In the genomic region with DNA sequence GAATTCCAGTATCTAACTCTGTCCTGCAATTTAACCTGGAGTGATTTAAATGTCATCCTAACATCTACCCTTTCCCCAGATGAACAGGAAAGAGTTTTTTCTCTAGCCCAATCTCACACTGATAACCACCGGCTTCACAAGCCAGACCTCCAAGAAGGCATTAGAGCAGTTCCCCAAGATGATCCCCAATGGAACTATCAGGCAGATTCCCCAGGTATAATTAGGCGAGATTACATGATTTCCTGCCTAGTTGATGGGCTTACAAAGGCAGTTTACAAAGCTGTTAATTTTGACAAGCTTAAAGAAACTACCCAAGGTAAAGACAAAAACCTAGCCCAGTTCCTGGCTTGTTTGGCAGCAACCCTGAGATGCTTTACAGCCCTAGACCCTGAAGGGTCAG, we compare ENCODE assay signal across 35 cellular contexts. TPM values are rescaled to one million over a fixed set of nuclear protein-coding genes. Genes with fewer than 3 reads are reported as not detected.
"Had no signal": no experiment of that assay in that cellular context is flagged by ENCODE, and none has a peak within 500 bp of the region (broad histone marks: within the 10 kb centered on the region; RNA-seq: fewer than 3 reads in every experiment).

No MANE protein-coding gene starts in this region.

- DNase-seq: activated CD4-positive, alpha-beta T cell treated with anti-CD3 and anti-CD28 coated beads for 36 hours; activated CD4-positive, CD25-positive, alpha-beta regulatory T cell; activated effector memory CD4-positive, alpha-beta T cell treated with anti-CD3 and anti-CD28 coated beads, Interleukin-2, amount 50 U/mL, for 16 hours; activated naive CD4-positive, alpha-beta T cell treated with anti-CD3 and anti-CD28 coated beads for 36 hours; activated naive CD8-positive, alpha-beta T cell treated with anti-CD3 and anti-CD28 coated beads for 36 hours; activated T-cell treated with anti-CD3 and anti-CD28 coated beads, Interleukin-2, amount 50 U/mL, for 1 hour; adrenal gland; aorta; body of pancreas; dorsolateral prefrontal cortex; effector memory CD4-positive, alpha-beta T cell; erythroblast; gastrocnemius medialis; glutamatergic neuron; left lung; lower lobe of right lung; mesenchymal stem cell; mucosa of descending colon; pancreas; psoas muscle; sigmoid colon; small intestine; stimulated activated CD4-positive, alpha-beta T cell treated with anti-CD3 and anti-CD28 coated beads, Interleukin-1b, Interleukin-23, amount 100 ng/mL, for 48 hours; stimulated activated CD4-positive, alpha-beta T cell treated with anti-CD3 and anti-CD28 coated beads, Interleukin-4, amount 100 ng/mL, for 4 hours; stimulated activated CD8-positive, alpha-beta memory T cell treated with anti-CD3 and anti-CD28 coated beads, Interleukin-4, amount 100 ng/mL, for 48 hours; stimulated activated naive B cell treated with anti-CD40 and anti-IgM and Interleukin-4, amounts not matched to agents 10 μg/mL and 1 μg/mL and 100 μg/mL, for 72 hours; stomach; T-helper 1 cell; tibial artery had no signal

- H3K9me3 ChIP-seq: body of pancreas, gastrocnemius medialis, pancreas had no signal

- FAIRE-seq: islet of Langerhans, pancreas, small intestine had no signal

- H3K4me3 ChIP-seq: adrenal gland, body of pancreas, coronary artery, dorsolateral prefrontal cortex, gastrocnemius medialis, left lung, lower lobe of right lung, mucosa of descending colon, pancreas, psoas muscle, sigmoid colon, stomach, tibial artery had no signal

- H3K4me1 ChIP-seq: body of pancreas, pancreas, tibial artery had no signal

- H3K27ac ChIP-seq: adrenal gland, body of pancreas, coronary artery, dorsolateral prefrontal cortex, gastrocnemius medialis, left lung, lower lobe of right lung, pancreas, psoas muscle, sigmoid colon, stomach, tibial artery had no signal

- H3K27me3 ChIP-seq: adrenal gland, body of pancreas, dorsolateral prefrontal cortex, gastrocnemius medialis, left lung, pancreas, sigmoid colon, stomach, tibial artery had no signal

- H3K36me3 ChIP-seq: adrenal gland, gastrocnemius medialis, left lung, lower lobe of right lung, pancreas, sigmoid colon, stomach, tibial artery had no signal

RNA-seq across cellular contexts. Expression of gene RPEL1, which starts 38.5 kb away (rescaled TPM):
- total RNA-seq: activated CD4-positive, alpha-beta T cell treated with anti-CD3 and anti-CD28 coated beads for 36 hours; activated T-helper 1 cell treated with anti-CD3 and anti-CD28 coated beads, Interleukin-12 subunit alpha, Interleukin-12 subunit beta, Interleukin-2, Interleukin-4 antibody, amounts not matched to agents 30 ng/mL and 10 ng/mL and 1 ng/mL, durations not matched to agents 14 hours and 24 hours and 36 hours; adrenal gland; aorta; body of pancreas; cerebellum; gastrocnemius medialis; myocyte; pancreas; psoas muscle; sigmoid colon; stomach; ureter had no signal
- polyA plus RNA-seq: aorta, pancreas, stomach had no signal
